ENCODE assay signal across 26 cellular contexts in genomic region chr10:91229683-91230082, GRCh38.
"Had no signal": no experiment of that assay in that cellular context is flagged by ENCODE, and none has a peak within 500 bp of the region (broad histone marks: within the 10 kb centered on the region; RNA-seq: fewer than 3 reads in every experiment).

No MANE protein-coding gene starts in this region.

- H3K27ac ChIP-seq: left ventricle myocardium inferior, neural progenitor cell, neutrophil, right atrium auricular region, skin epidermis, spleen, tibial nerve, uterus had no signal

- H3K27ac Mint-ChIP-seq: mesothelial cell of epicardium; natural killer cell; nephron progenitor cell; neural progenitor cell; progenitor cell of endocrine pancreas; stimulated activated memory B cell treated with anti-CD40 and anti-IgM and Interleukin-4, amounts not matched to agents 10 μg/mL and 1 μg/mL and 100 μg/mL, for 72 hours; stimulated activated naive CD8-positive, alpha-beta T cell treated with anti-CD3 and anti-CD28 coated beads, Interleukin-15, amount 100 ng/mL, for 72 hours; type B pancreatic cell had no signal

- H3K4me3 ChIP-seq: left ventricle myocardium inferior, lung, neural progenitor cell, right atrium auricular region, skin epidermis, spleen, tibial nerve, uterus had no signal

- H3K9me3 ChIP-seq: left ventricle myocardium inferior, neutrophil, right atrium auricular region, spleen, tibial nerve, uterus had no signal

- H3K4me1 ChIP-seq: uterus had no signal

- H3K4me3 Mint-ChIP-seq: immature natural killer cell; mesothelial cell of epicardium; naive B cell; natural killer cell; nephron progenitor cell; neural progenitor cell; stimulated activated memory B cell treated with anti-CD40 and anti-IgM and Interleukin-4, amounts not matched to agents 10 μg/mL and 1 μg/mL and 100 μg/mL, for 72 hours; stimulated activated naive CD8-positive, alpha-beta T cell treated with anti-CD3 and anti-CD28 coated beads, Interleukin-15, amount 100 ng/mL, for 72 hours; type B pancreatic cell had no signal

- ATAC-seq: natural killer cell; sciatic nerve; stimulated activated memory B cell treated with anti-CD40 and anti-IgM and Interleukin-4, amounts not matched to agents 10 μg/mL and 1 μg/mL and 100 μg/mL, for 72 hours; stimulated activated naive CD8-positive, alpha-beta T cell treated with anti-CD3 and anti-CD28 coated beads, Interleukin-15, amount 100 ng/mL, for 72 hours had no signal

- H3K36me3 Mint-ChIP-seq: immature natural killer cell, mesothelial cell of epicardium, natural killer cell, neural progenitor cell, type B pancreatic cell had no signal

- H3K27me3 Mint-ChIP-seq: naive B cell; progenitor cell of endocrine pancreas; stimulated activated memory B cell treated with anti-CD40 and anti-IgM and Interleukin-4, amounts not matched to agents 10 μg/mL and 1 μg/mL and 100 μg/mL, for 72 hours; stimulated activated naive CD8-positive, alpha-beta T cell treated with anti-CD3 and anti-CD28 coated beads, Interleukin-15, amount 100 ng/mL, for 72 hours; type B pancreatic cell had no signal

- H3K36me3 ChIP-seq: neural progenitor cell, tibial nerve, uterus had no signal

- DNase-seq: hypothalamus; immature natural killer cell; left ventricle myocardium inferior; mesendoderm; naive B cell; natural killer cell; nephron progenitor cell; occipital lobe; spleen; stimulated activated CD4-positive, alpha-beta T cell treated with anti-CD3 and anti-CD28 coated beads, Interleukin-4, amount 100 ng/mL, for 24 hours; stimulated activated CD8-positive, alpha-beta memory T cell treated with anti-CD3 and anti-CD28 coated beads, Interleukin-4, amount 100 ng/mL, for 48 hours; stimulated activated naive CD4-positive, alpha-beta T cell treated with Interleukin-2 at 50 U/mL for 16 hours; stimulated activated naive CD8-positive, alpha-beta T cell treated with anti-CD3 and anti-CD28 coated beads, Interleukin-15, amount 100 ng/mL, for 72 hours; substantia nigra; uterus had no signal

- H3K4me1 Mint-ChIP-seq: mesothelial cell of epicardium, nephron progenitor cell, neural progenitor cell had no signal

- H3K9me3 Mint-ChIP-seq: immature natural killer cell; mesothelial cell of epicardium; naive B cell; natural killer cell; nephron progenitor cell; neural progenitor cell; stimulated activated memory B cell treated with anti-CD40 and anti-IgM and Interleukin-4, amounts not matched to agents 10 μg/mL and 1 μg/mL and 100 μg/mL, for 72 hours; stimulated activated naive CD8-positive, alpha-beta T cell treated with anti-CD3 and anti-CD28 coated beads, Interleukin-15, amount 100 ng/mL, for 72 hours; type B pancreatic cell had no signal

- H3K27me3 ChIP-seq: neural progenitor cell, neutrophil, right atrium auricular region, spleen, tibial nerve, uterus had no signal
